ENCODE assay signal across 9 cellular contexts in genomic region chr20:17281478-17281877, GRCh38. TPM values are rescaled to one million over a fixed set of nuclear protein-coding genes. Genes with fewer than 3 reads are reported as not detected.
DNase-seq lines count a peak whose midpoint lies in the region; ATAC-seq, FAIRE-seq and TF ChIP-seq lines count a peak whose summit lies in the region.
"Had no signal": no experiment of that assay in that cellular context is flagged by ENCODE, and none has a peak within 500 bp of the region (broad histone marks: within the 10 kb centered on the region; RNA-seq: fewer than 3 reads in every experiment).

No MANE protein-coding gene starts in this region.

- no peak overlapping the region for H3K4me3 ChIP-seq in endodermal cell (ENCODE audit: low read length)

- DNase-seq in stimulated activated CD4-positive, alpha-beta T cell treated with anti-CD3 and anti-CD28 coated beads, Interleukin-1b, Interleukin-23, amount 100 ng/mL, for 48 hours: peak; percentile 8
- no peak for DNase-seq in stimulated activated CD4-positive, alpha-beta T cell treated with anti-CD3 and anti-CD28 coated beads, Interleukin-4, amount 100 ng/mL, for 1 hour
- DNase-seq in NCI-H2227 (lab: John Stamatoyannopoulos, UW; ENCODE audit: unreplicated experiment): peak; percentile 69
- DNase-seq in endodermal cell: peak; percentile 90
- peak; percentile 23 for DNase-seq in urothelium cell line (ENCODE audit: low spot score)
- no peak for DNase-seq in putamen (ENCODE audit: low spot score)
- no peak for DNase-seq in stimulated activated effector memory CD8-positive, alpha-beta T cell treated with anti-CD3 and anti-CD28 coated beads, Interleukin-12 subunit alpha, Interleukin-12 subunit beta, amount 100 ng/mL, for 72 hours (ENCODE audit: low spot score in 2 of 2)

- H3K36me3 ChIP-seq in endodermal cell (ENCODE audit: control insufficient read depth, insufficient read depth, low read length): no peaks in the 10 kb centered on the region

- peaks cover 16% of the 10 kb centered on the region for H3K4me1 ChIP-seq in endodermal cell (ENCODE audit: control insufficient read depth, insufficient read depth, low read length)

- no peak overlapping the region for H3K9ac ChIP-seq in endodermal cell (ENCODE audit: extremely low read depth, low read length, poor library complexity, severe bottlenecking)

- H3K4me1 Mint-ChIP-seq in endodermal cell: peaks cover 53% of the 10 kb centered on the region
- no peaks in the 10 kb centered on the region for H3K4me1 Mint-ChIP-seq in stimulated activated effector memory CD8-positive, alpha-beta T cell treated with anti-CD3 and anti-CD28 coated beads, Interleukin-12 subunit alpha, Interleukin-12 subunit beta, amount 100 ng/mL, for 72 hours

- FAIRE-seq in urothelium cell line (lab: Jason Lieb, UNC): no peak

- H3K27me3 Mint-ChIP-seq in endodermal cell (ENCODE audit: insufficient read depth): no peaks in the 10 kb centered on the region

- no peak overlapping the region for H3K27ac Mint-ChIP-seq in endodermal cell
- H3K27ac Mint-ChIP-seq in stimulated activated effector memory CD8-positive, alpha-beta T cell treated with anti-CD3 and anti-CD28 coated beads, Interleukin-12 subunit alpha, Interleukin-12 subunit beta, amount 100 ng/mL, for 72 hours: no peak overlapping the region

- H3K27ac ChIP-seq in endodermal cell (ENCODE audit: low read depth, low read length): no peak overlapping the region

- H3K36me3 Mint-ChIP-seq in endodermal cell (ENCODE audit: low read depth): no peaks in the 10 kb centered on the region
- H3K36me3 Mint-ChIP-seq in stimulated activated effector memory CD8-positive, alpha-beta T cell treated with anti-CD3 and anti-CD28 coated beads, Interleukin-12 subunit alpha, Interleukin-12 subunit beta, amount 100 ng/mL, for 72 hours: no peaks in the 10 kb centered on the region

- peak; percentile 85 for TF ChIP-seq CTCF in endodermal cell (conservative IDR thresholded peaks at IDR 0.05)

- no peak overlapping the region for H3K4me3 Mint-ChIP-seq in endodermal cell
- H3K4me3 Mint-ChIP-seq in stimulated activated effector memory CD8-positive, alpha-beta T cell treated with anti-CD3 and anti-CD28 coated beads, Interleukin-12 subunit alpha, Interleukin-12 subunit beta, amount 100 ng/mL, for 72 hours: no peak overlapping the region

- H3K27me3 ChIP-seq in endodermal cell (ENCODE audit: control insufficient read depth, insufficient read depth, low read length, poor library complexity, severe bottlenecking): no peaks in the 10 kb centered on the region

- peaks cover 3% of the 10 kb centered on the region for H3K9me3 Mint-ChIP-seq in endodermal cell
- H3K9me3 Mint-ChIP-seq in stimulated activated effector memory CD8-positive, alpha-beta T cell treated with anti-CD3 and anti-CD28 coated beads, Interleukin-12 subunit alpha, Interleukin-12 subunit beta, amount 100 ng/mL, for 72 hours: peaks cover 13% of the 10 kb centered on the region

- ATAC-seq in GM21576 (IDR thresholded peaks at IDR 0.05; ENCODE audit: unreplicated experiment): no peak
- no peak for ATAC-seq in stimulated activated effector memory CD8-positive, alpha-beta T cell treated with anti-CD3 and anti-CD28 coated beads, Interleukin-12 subunit alpha, Interleukin-12 subunit beta, amount 100 ng/mL, for 72 hours

- H3K9me3 ChIP-seq in endodermal cell (ENCODE audit: control insufficient read depth, low read length): no peaks in the 10 kb centered on the region

RNA-seq across cellular contexts. Expression of gene PCSK2, which starts 54.6 kb away (rescaled TPM):
- total RNA-seq in endodermal cell: 1 to 10 TPM; 3.0 to 4.8 TPM
- 2.6 TPM for polyA plus RNA-seq in endodermal cell (2013, experiment 1 of 2)
- 1.5 TPM for polyA plus RNA-seq in endodermal cell (2013, experiment 2 of 2)
- total RNA-seq: T-helper 1 cell treated with Interleukin-12 subunit alpha and Interleukin-12 subunit beta and Interleukin-4 antibody, amounts not matched to agents 30 ng/mL and 1 ng/mL, for 36 hours had no signal

Comparison
In these comparisons a context has a peak if more than half of its experiments do, and no peak if none do; other contexts are left out.
1. DNase-seq: peak in stimulated activated CD4-positive, alpha-beta T cell treated with anti-CD3 and anti-CD28 coated beads, Interleukin-1b, Interleukin-23, amount 100 ng/mL, for 48 hours (single experiment), NCI-H2227 (single experiment), endodermal cell (single experiment) and urothelium cell line (single experiment); none in stimulated activated CD4-positive, alpha-beta T cell treated with anti-CD3 and anti-CD28 coated beads, Interleukin-4, amount 100 ng/mL, for 1 hour (single experiment), putamen (single experiment) and stimulated activated effector memory CD8-positive, alpha-beta T cell treated with anti-CD3 and anti-CD28 coated beads, Interleukin-12 subunit alpha, Interleukin-12 subunit beta, amount 100 ng/mL, for 72 hours (0 of 2).